Comparison of ENCODE assay signal across 21 cellular contexts in the genomic region with DNA sequence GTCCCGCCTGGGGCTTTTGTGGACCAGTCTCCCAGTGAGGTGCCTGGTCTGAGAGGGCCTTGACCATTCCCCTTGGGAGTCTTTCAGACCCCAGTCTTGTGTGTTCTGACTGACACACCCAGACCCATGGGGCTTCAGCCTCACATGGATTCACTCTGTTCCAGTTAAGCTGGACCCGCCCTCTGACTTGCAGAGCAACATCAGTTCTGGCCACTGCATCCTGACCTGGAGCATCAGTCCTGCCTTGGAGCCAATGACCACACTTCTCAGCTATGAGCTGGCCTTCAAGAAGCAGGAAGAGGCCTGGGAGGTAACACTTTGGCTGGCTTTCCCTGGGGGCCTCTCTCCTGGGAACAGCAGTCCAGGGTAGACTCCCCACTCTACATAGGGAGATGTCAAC. TPM values are rescaled to one million over a fixed set of nuclear protein-coding genes. Genes with fewer than 3 reads are reported as not detected.
DNase-seq lines count a peak whose midpoint lies in the region; ATAC-seq and TF ChIP-seq lines count a peak whose summit lies in the region.
"Had no signal": no experiment of that assay in that cellular context is flagged by ENCODE, and none has a peak within 500 bp of the region (broad histone marks: within the 10 kb centered on the region; RNA-seq: fewer than 3 reads in every experiment).

No MANE protein-coding gene starts in this region.

- no peaks in the 10 kb centered on the region for H3K27me3 Mint-ChIP-seq in activated CD4-positive, alpha-beta T cell treated with anti-CD3 and anti-CD28 coated beads, Interleukin-2, amount 10 ng/mL, durations not matched to agents 7 days and 5 days
- H3K27me3 Mint-ChIP-seq in osteocyte (ENCODE audit: unreplicated experiment) = no peaks in the 10 kb centered on the region

- TF ChIP-seq CTCF in epithelial cell of esophagus (IDR thresholded peaks at IDR 0.05; ENCODE audit: insufficient read depth, low read depth, low read length, missing control alignments) (no peak), osteocyte (IDR thresholded peaks at IDR 0.05) (no peak)

- peaks cover 49% of the 10 kb centered on the region for H3K4me1 Mint-ChIP-seq in activated CD4-positive, alpha-beta T cell treated with anti-CD3 and anti-CD28 coated beads, Interleukin-2, amount 10 ng/mL, durations not matched to agents 7 days and 5 days
- H3K4me1 Mint-ChIP-seq in osteocyte (ENCODE audit: unreplicated experiment) = no peaks in the 10 kb centered on the region

- peak overlapping the region; percentile 28 for H3K27ac Mint-ChIP-seq in activated CD4-positive, alpha-beta T cell treated with anti-CD3 and anti-CD28 coated beads, Interleukin-2, amount 10 ng/mL, durations not matched to agents 7 days and 5 days
- H3K27ac Mint-ChIP-seq in osteocyte (ENCODE audit: unreplicated experiment) = no peak overlapping the region
- H3K27ac Mint-ChIP-seq: CD8-positive, alpha-beta T cell; HFFc6 had no signal

- no peak overlapping the region for H3K4me3 Mint-ChIP-seq in activated CD4-positive, alpha-beta T cell treated with anti-CD3 and anti-CD28 coated beads, Interleukin-2, amount 10 ng/mL, durations not matched to agents 7 days and 5 days
- H3K4me3 Mint-ChIP-seq in osteocyte (ENCODE audit: unreplicated experiment) = no peak overlapping the region
- H3K4me3 Mint-ChIP-seq: CD8-positive, alpha-beta T cell; HFFc6 had no signal

- POLR2A ChIA-PET in activated CD4-positive, alpha-beta T cell treated with anti-CD3 and anti-CD28 coated beads, Interleukin-2, amount 10 ng/mL, durations not matched to agents 7 days and 5 days (lab: Charles Lee) = no interaction called here

- no peak for ATAC-seq in SK-N-SH treated with all-trans-retinoic acid at 6 μM for 48 hours
- ATAC-seq: CD8-positive, alpha-beta T cell; K562; PC-3 had no signal

- peaks cover 2% of the 10 kb centered on the region for H3K36me3 Mint-ChIP-seq in activated CD4-positive, alpha-beta T cell treated with anti-CD3 and anti-CD28 coated beads, Interleukin-2, amount 10 ng/mL, durations not matched to agents 7 days and 5 days (ENCODE audit: low read depth)
- H3K36me3 Mint-ChIP-seq in osteocyte (ENCODE audit: unreplicated experiment) = no peaks in the 10 kb centered on the region
- H3K36me3 Mint-ChIP-seq: CD8-positive, alpha-beta T cell had no signal

- no peaks in the 10 kb centered on the region for H3K9me3 Mint-ChIP-seq in activated CD4-positive, alpha-beta T cell treated with anti-CD3 and anti-CD28 coated beads, Interleukin-2, amount 10 ng/mL, durations not matched to agents 7 days and 5 days
- H3K9me3 Mint-ChIP-seq in osteocyte (ENCODE audit: unreplicated experiment) = no peaks in the 10 kb centered on the region
- H3K9me3 Mint-ChIP-seq: CD8-positive, alpha-beta T cell had no signal

- no peak for DNase-seq in activated CD4-positive, alpha-beta T cell treated with anti-CD3 and anti-CD28 coated beads, Interleukin-2, amount 10 ng/mL, durations not matched to agents 7 days and 5 days
- DNase-seq in activated CD4-positive, alpha-beta T cell treated with anti-CD3 and anti-CD28 coated beads for 4 hours = no peak
- DNase-seq in NCI-H226 (peak; percentile 51), epithelial cell of esophagus (ENCODE audit: low read depth) (peak; percentile 8), osteocyte (ENCODE audit: extremely low spot score, unreplicated experiment) (peak; percentile 63), GM19238 (ENCODE audit: insufficient read length, low spot score) (no peak), middle frontal gyrus (ENCODE audit: extremely low spot score, low spot score) (no peak)
- DNase-seq: Calu3; CD8-positive, alpha-beta T cell; DMS53; HFFc6; MV-4-11; NCI-H1417; NCI-H187; NCI-H345; NCI-H524 treated with DMSO at 0.1 percent for 48 hours; PC-3 had no signal

- CTCF ChIA-PET in activated CD4-positive, alpha-beta T cell treated with anti-CD3 and anti-CD28 coated beads, Interleukin-2, amount 10 ng/mL, durations not matched to agents 7 days and 5 days (lab: Charles Lee) = no interaction called here

- no peak overlapping the region for H3K4me3 ChIP-seq in epithelial cell of esophagus (ENCODE audit: low read length)
- H3K4me3 ChIP-seq: K562 had no signal

TF ChIP-seq in SK-N-SH treated with all-trans-retinoic acid at 6 μM for 48 hours, 23 proteins besides CTCF, POLR2A, EP300 and RAD21:
- TF ChIP-seq ZFP3 (CRISPR knock-in tag; IDR thresholded peaks at IDR 0.05) = no peak
- TF ChIP-seq SNAI2 (CRISPR knock-in tag; IDR thresholded peaks at IDR 0.05) = no peak
- TF ChIP-seq TCF4 (CRISPR knock-in tag; IDR thresholded peaks at IDR 0.05; ENCODE audit: borderline replicate concordance) = no peak
- TF ChIP-seq POU6F1 (CRISPR knock-in tag; IDR thresholded peaks at IDR 0.05; ENCODE audit: borderline replicate concordance, low read depth) = no peak
- TF ChIP-seq TOX (CRISPR knock-in tag; IDR thresholded peaks at IDR 0.05; ENCODE audit: borderline replicate concordance) = no peak
- TF ChIP-seq, protein P1, sequence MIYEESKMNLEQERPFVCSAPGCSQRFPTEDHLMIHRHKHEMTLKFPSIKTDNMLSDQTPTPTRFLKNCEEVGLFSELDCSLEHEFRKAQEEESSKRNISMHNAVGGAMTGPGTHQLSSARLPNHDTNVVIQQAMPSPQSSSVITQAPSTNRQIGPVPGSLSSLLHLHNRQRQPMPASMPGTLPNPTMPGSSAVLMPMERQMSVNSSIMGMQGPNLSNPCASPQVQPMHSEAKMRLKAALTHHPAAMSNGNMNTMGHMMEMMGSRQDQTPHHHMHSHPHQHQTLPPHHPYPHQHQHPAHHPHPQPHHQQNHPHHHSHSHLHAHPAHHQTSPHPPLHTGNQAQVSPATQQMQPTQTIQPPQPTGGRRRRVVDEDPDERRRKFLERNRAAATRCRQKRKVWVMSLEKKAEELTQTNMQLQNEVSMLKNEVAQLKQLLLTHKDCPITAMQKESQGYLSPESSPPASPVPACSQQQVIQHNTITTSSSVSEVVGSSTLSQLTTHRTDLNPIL (CRISPR knock-in tag; IDR thresholded peaks at IDR 0.05; ENCODE audit: low read depth) = no peak

RNA-seq across cellular contexts. Expression of gene IL9R, which starts 6.8 kb away (rescaled TPM):
- 10 to 100 TPM; 24.2 to 25.2 TPM for total RNA-seq in activated CD4-positive, alpha-beta T cell treated with anti-CD3 and anti-CD28 coated beads, Interleukin-2, amount 10 ng/mL, durations not matched to agents 7 days and 5 days
- not detected in 2 replicates for total RNA-seq in osteocyte
- total RNA-seq: A172, Calu3, PC-3, SK-MEL-5 had no signal

Comparison
In these comparisons a context has a peak if more than half of its experiments do, and no peak if none do; other contexts are left out.
1. DNase-seq: peak in NCI-H226 (single experiment), epithelial cell of esophagus (single experiment) and osteocyte (single experiment); none in activated CD4-positive, alpha-beta T cell treated with anti-CD3 and anti-CD28 coated beads, Interleukin-2, amount 10 ng/mL, durations not matched to agents 7 days and 5 days (single experiment), activated CD4-positive, alpha-beta T cell treated with anti-CD3 and anti-CD28 coated beads for 4 hours (0 of 2), GM19238 (single experiment) and middle frontal gyrus (single experiment).
2. RNA of gene IL9R, which starts 6.8 kb away (total RNA-seq): 24.2 to 25.2 TPM in activated CD4-positive, alpha-beta T cell treated with anti-CD3 and anti-CD28 coated beads, Interleukin-2, amount 10 ng/mL, durations not matched to agents 7 days and 5 days; not detected in osteocyte; every median in the first group is over 10 times any median in the second.